ENCODE assay signal across 8 cellular contexts in the genomic region with DNA sequence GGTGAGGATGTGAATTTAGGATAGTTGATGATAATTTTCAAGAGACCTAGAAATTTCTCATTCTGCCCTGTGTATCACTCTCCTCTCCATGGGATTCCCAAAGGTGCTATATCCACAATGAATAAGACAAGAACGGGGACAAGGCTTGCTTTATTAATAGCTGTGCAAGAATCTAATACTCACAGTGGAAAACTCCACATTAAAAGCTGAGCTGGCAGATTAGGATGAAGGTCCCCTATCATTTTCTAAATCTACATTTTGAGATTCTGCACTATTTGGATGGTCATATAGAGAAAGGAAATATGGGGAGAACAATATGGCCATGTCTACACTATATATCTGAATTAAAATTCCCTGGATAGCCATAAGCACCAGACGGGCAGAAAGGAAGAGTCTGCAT.
"Had no signal": no experiment of that assay in that cellular context is flagged by ENCODE, and none has a peak within 500 bp of the region (broad histone marks: within the 10 kb centered on the region; RNA-seq: fewer than 3 reads in every experiment).

No MANE protein-coding gene starts in this region.

- FAIRE-seq: H1, H54 had no signal

- DNase-seq: HFFc6, KG1 had no signal

- H3K9me3 ChIP-seq: HAP-1 had no signal

- H2AFZ ChIP-seq: GM23338 had no signal

- H3K36me3 Mint-ChIP-seq: IgD-negative memory B cell had no signal

- H3K27ac Mint-ChIP-seq: GM23338, HFFc6, IgD-negative memory B cell had no signal

- H3K4me2 ChIP-seq: GM23338 had no signal

- ATAC-seq: GM23338, HCT116 had no signal

- H3K9me3 Mint-ChIP-seq: GM23338, IgD-negative memory B cell had no signal

- H3K36me3 ChIP-seq: HAP-1 had no signal

- H3K27me3 Mint-ChIP-seq: IgD-negative memory B cell had no signal

- H3K4me3 Mint-ChIP-seq: GM23338, HFFc6, IgD-negative memory B cell had no signal

- H3K4me3 ChIP-seq: GM23338, HAP-1 had no signal
